In genomic region chrX:71922697-71923096, GRCh38 we compare ENCODE assay signal across 26 cellular contexts.
"Had no signal": no experiment of that assay in that cellular context is flagged by ENCODE, and none has a peak within 500 bp of the region (broad histone marks: within the 10 kb centered on the region; RNA-seq: fewer than 3 reads in every experiment).

No MANE protein-coding gene starts in this region.

- H3K4me3 ChIP-seq: gastrocnemius medialis, hepatocyte, psoas muscle, right atrium auricular region, spleen, tibial nerve had no signal

- H3K4me2 ChIP-seq: hepatocyte had no signal

- DNase-seq: activated CD4-positive, alpha-beta memory T cell treated with anti-CD3 and anti-CD28 coated beads, Interleukin-2, amount 10 ng/mL, durations not matched to agents 7 days and 5 days; activated CD4-positive, alpha-beta T cell treated with anti-CD3 and anti-CD28 coated beads for 1 hour; activated CD4-positive, alpha-beta T cell treated with anti-CD3 and anti-CD28 coated beads, Interleukin-2, amount 10 ng/mL, durations not matched to agents 7 days and 5 days; activated CD8-positive, alpha-beta memory T cell treated with anti-CD3 and anti-CD28 coated beads, Interleukin-2, amount 50 U/mL, for 48 hours; activated gamma-delta T cell treated with Interleukin-2 at 50 U/mL for 16 hours; activated naive CD4-positive, alpha-beta T cell treated with anti-CD3 and anti-CD28 coated beads, Interleukin-2, amount 50 U/mL, for 16 hours; activated T-cell treated with anti-CD3 and anti-CD28 coated beads, Interleukin-2, amount 50 U/mL, for 4 hours; amygdala; caudate nucleus; gastrocnemius medialis; islet precursor cell; left cardiac atrium; left ventricle myocardium superior; naive B cell; nephron progenitor cell; psoas muscle; spleen; stimulated activated naive CD4-positive, alpha-beta T cell; T1000 had no signal

- H3K27me3 ChIP-seq: gastrocnemius medialis, hepatocyte, neutrophil, right atrium auricular region had no signal

- H3K4me1 ChIP-seq: gastrocnemius medialis, psoas muscle, right atrium auricular region, spleen, tibial nerve had no signal

- H3K79me2 ChIP-seq: hepatocyte had no signal

- H3K27ac ChIP-seq: gastrocnemius medialis, hepatocyte, neutrophil, psoas muscle, right atrium auricular region, spleen had no signal

- ATAC-seq: activated T-cell treated with anti-CD3 and anti-CD28 coated beads, Interleukin-2, amount 50 U/mL, for 4 hours; activated T-helper 17 cell treated with anti-CD3 and anti-CD28 coated beads, Interleukin-2, amount 50 U/mL, for 72 hours; esophagus mucosa; gastrocnemius medialis; left ventricle myocardium superior; psoas muscle; WTC11 had no signal

- H2AFZ ChIP-seq: hepatocyte had no signal

- H3K36me3 ChIP-seq: gastrocnemius medialis, neutrophil, right atrium auricular region, spleen, tibial nerve had no signal

- H3K9me3 ChIP-seq: gastrocnemius medialis, neutrophil, psoas muscle, right atrium auricular region, spleen, tibial nerve had no signal
